Comparison of ENCODE assay signal across 20 cellular contexts in the genomic region with DNA sequence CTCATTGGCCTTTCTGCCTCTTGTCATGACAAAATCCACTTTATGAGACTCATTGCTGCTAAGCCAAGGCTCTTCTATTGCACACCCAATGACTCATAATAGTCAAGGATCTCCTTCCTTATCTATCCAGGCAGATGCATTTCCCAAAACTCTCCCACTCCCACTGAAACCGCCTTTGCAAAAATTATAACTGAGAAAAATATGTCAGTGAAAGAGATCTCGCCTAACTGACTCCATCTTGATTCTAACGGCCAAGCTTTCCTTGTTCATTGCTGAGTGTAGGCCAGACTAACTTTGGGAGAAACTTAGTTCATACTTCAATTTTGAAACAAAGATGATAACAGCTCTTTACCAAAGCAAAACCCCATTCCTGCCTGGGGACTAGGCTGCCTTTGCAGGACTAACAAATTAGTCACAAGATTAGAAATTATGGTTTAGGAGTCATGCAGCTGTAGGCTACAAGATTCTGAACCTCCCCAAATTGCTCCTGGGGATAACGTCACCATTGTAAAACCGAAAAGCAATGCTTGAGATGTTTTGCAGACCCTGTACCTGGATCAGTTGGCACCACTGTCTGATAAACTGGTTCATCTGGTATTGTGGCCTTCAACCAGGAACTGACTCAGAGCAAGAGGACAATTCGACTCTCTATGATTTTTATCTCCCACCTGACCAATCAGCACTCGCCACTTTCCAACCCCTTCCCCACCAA. TPM values are rescaled to one million over a fixed set of nuclear protein-coding genes. Genes with fewer than 3 reads are reported as not detected.
DNase-seq lines count a peak whose midpoint lies in the region; FAIRE-seq and TF ChIP-seq lines count a peak whose summit lies in the region.
"Had no signal": no experiment of that assay in that cellular context is flagged by ENCODE, and none has a peak within 500 bp of the region (broad histone marks: within the 10 kb centered on the region; RNA-seq: fewer than 3 reads in every experiment).

No MANE protein-coding gene starts in this region.

- FAIRE-seq in bronchial epithelial cell (lab: Jason Lieb, UNC) (peak; percentile 18), keratinocyte (lab: Jason Lieb, UNC) (no peak)
- FAIRE-seq: GM12892 had no signal

- H3K4me3 ChIP-seq in bronchial epithelial cell (ENCODE audit: low read depth, low read length): no peak overlapping the region
- H3K4me3 ChIP-seq in keratinocyte (ENCODE audit: control insufficient read depth in 2 of 3, extremely low read depth in 1 of 3, insufficient read depth in 2 of 3, low read depth in 1 of 3, low read length in 3 of 3): no peak overlapping the region
- no peak overlapping the region for H3K4me3 ChIP-seq in uterus
- H3K4me3 ChIP-seq: HAP-1 had no signal

- H3K4me1 ChIP-seq in keratinocyte (ENCODE audit: control insufficient read depth, extremely low read depth, insufficient read depth, low read length) (peaks cover 8% of the 10 kb centered on the region), uterus (no peaks in the 10 kb centered on the region)
- H3K4me1 ChIP-seq: HAP-1 had no signal

- no peaks in the 10 kb centered on the region for H3K27me3 ChIP-seq in bronchial epithelial cell (ENCODE audit: control insufficient read depth, insufficient read depth, low read length)
- H3K27me3 ChIP-seq in keratinocyte (ENCODE audit: control insufficient read depth, extremely low read depth, insufficient read depth, low read length): no peaks in the 10 kb centered on the region
- no peaks in the 10 kb centered on the region for H3K27me3 ChIP-seq in uterus

- H4K20me1 ChIP-seq in keratinocyte (ENCODE audit: control insufficient read depth, extremely low read depth, insufficient read depth, low read length): no peaks in the 10 kb centered on the region

- dilution Hi-C loops in keratinocyte (cut with MboI; ENCODE audit: extremely low pct_ligation_motif_present, low sequenced_read_pairs): no loop called here

- CTCF ChIA-PET in RWPE1 (lab: Yijun Ruan, JAX): no interaction called here

- intact Hi-C loops in uterus (cut with DNase I; ENCODE audit: low total_unique reads): no loop called here

- no peak overlapping the region for H3K9ac ChIP-seq in keratinocyte (ENCODE audit: control insufficient read depth, extremely low read depth, insufficient read depth, low read length)

- no peaks in the 10 kb centered on the region for H3K9me3 ChIP-seq in keratinocyte (ENCODE audit: control insufficient read depth, low read depth, low read length)
- H3K9me3 ChIP-seq in uterus: no peaks in the 10 kb centered on the region
- H3K9me3 ChIP-seq: HAP-1 had no signal

- TF ChIP-seq POLR2A in uterus (IDR thresholded peaks at IDR 0.05): no peak

- no peaks in the 10 kb centered on the region for H3K9me1 ChIP-seq in keratinocyte (ENCODE audit: control insufficient read depth, extremely low read depth, insufficient read depth, low read length)

- no peak overlapping the region for H2AFZ ChIP-seq in keratinocyte (ENCODE audit: control insufficient read depth, low read length)

- POLR2A ChIA-PET in RWPE1 (lab: Yijun Ruan, JAX; ENCODE audit: low non-redundant PET): no interaction called here

- no peak overlapping the region for H3K4me2 ChIP-seq in keratinocyte (ENCODE audit: control insufficient read depth, extremely low read depth, insufficient read depth, low read depth, low read length)

- DNase-seq in M059J (ENCODE audit: low read depth) (peak; percentile 65), RWPE1 (ENCODE audit: low spot score) (peak; percentile 14), bronchial epithelial cell (ENCODE audit: low read depth) (peak; percentile 21), keratinocyte (ENCODE audit: low read depth, low spot score) (peak; percentile 15), H4 (ENCODE audit: low spot score) (no peak), uterus (no peak), COLO668 (lab: John Stamatoyannopoulos, UW; ENCODE audit: unreplicated experiment) (no peak)
- DNase-seq: COR-L47, IMR-90, Kasumi-1, MV-4-11, NCI-H1436 treated with DMSO at 0.1 percent for 48 hours, NCI-H2029 treated with DMSO at 0.1 percent for 48 hours, NCI-H2171 treated with DMSO at 0.1 percent for 48 hours, NCI-H510A treated with DMSO at 0.1 percent for 48 hours, SIG-M5 had no signal

- H3K36me3 ChIP-seq in bronchial epithelial cell (ENCODE audit: control insufficient read depth, insufficient read depth, low read length) (no peaks in the 10 kb centered on the region), keratinocyte (ENCODE audit: control insufficient read depth in 2 of 2, extremely low read depth in 1 of 2, insufficient read depth in 2 of 2, low read length in 2 of 2) (no peaks in the 10 kb centered on the region), uterus (no peaks in the 10 kb centered on the region)
- H3K36me3 ChIP-seq: HAP-1 had no signal

- TF ChIP-seq CTCF in RWPE1 (conservative IDR thresholded peaks at IDR 0.05; ENCODE audit: low read depth) (no peak), bronchial epithelial cell (IDR thresholded peaks at IDR 0.05; ENCODE audit: insufficient read depth, low read length, severe bottlenecking) (no peak), keratinocyte (optimal IDR thresholded peaks at IDR 0.05 in 1 of 3, IDR thresholded peaks at IDR 0.05 in 1 of 3, conservative IDR thresholded peaks at IDR 0.05 in 1 of 3; ENCODE audit: extremely low read depth in 1 of 3, insufficient read depth in 2 of 3, low read length in 3 of 3) (no peak), uterus (IDR thresholded peaks at IDR 0.05) (no peak)

- no peak overlapping the region for H3K27ac ChIP-seq in RWPE1
- no peak overlapping the region for H3K27ac ChIP-seq in keratinocyte (ENCODE audit: control insufficient read depth, insufficient read depth, low read length)
- no peak overlapping the region for H3K27ac ChIP-seq in uterus

- no peaks in the 10 kb centered on the region for H3K79me2 ChIP-seq in keratinocyte (ENCODE audit: control insufficient read depth, insufficient read depth, low read length)

RNA-seq across cellular contexts. Expression of gene HAO1, which starts 47.1 kb away (rescaled TPM):
- not detected in 2 replicates for total RNA-seq in M059J (2014; rRNA removed; shearing (Covaris generic))
- total RNA-seq in bronchial epithelial cell: not detected in 2 replicates
- not detected in 3 replicates for polyA plus RNA-seq in keratinocyte
- not detected for polyA plus RNA-seq in keratinocyte (2011; ENCODE audit: low read depth)
- polyA plus RNA-seq in keratinocyte (2011; cell fraction: cytosol; rRNA removed): not detected in 2 replicates
- polyA plus RNA-seq in keratinocyte (2011; cell fraction: nucleus; rRNA removed): not detected in 2 replicates
- polyA plus RNA-seq in keratinocyte (2012; ENCODE audit: low replicate concordance): not detected in 2 replicates
- polyA minus RNA-seq in keratinocyte: not detected in 3 replicates
- polyA minus RNA-seq in keratinocyte (2011; cell fraction: cytosol; rRNA and poly(A)+ RNA removed): not detected
- polyA minus RNA-seq in keratinocyte (2011; cell fraction: nucleus; rRNA and poly(A)+ RNA removed): not detected in 2 replicates
- total RNA-seq in H4 (2014; rRNA removed; shearing (Covaris generic)): not detected in 2 replicates
- total RNA-seq in uterus: not detected
- total RNA-seq: Daoy, IMR-90 had no signal
- polyA plus RNA-seq: CD14-positive monocyte, IMR-90 had no signal

Comparison
In these comparisons a context has a peak if more than half of its experiments do, and no peak if none do; other contexts are left out.
1. DNase-seq: peak in M059J (single experiment), RWPE1 (single experiment), bronchial epithelial cell (single experiment) and keratinocyte (single experiment); none in H4 (single experiment), uterus (0 of 2) and COLO668 (single experiment).